In genomic region chr1:43293896-43294760, GRCh38 we compare ENCODE assay signal across 9 cellular contexts. TPM values are rescaled to one million over a fixed set of nuclear protein-coding genes. Genes with fewer than 3 reads are reported as not detected.
DNase-seq lines count a peak whose midpoint lies in the region; ATAC-seq and TF ChIP-seq lines count a peak whose summit lies in the region.
"Had no signal": no experiment of that assay in that cellular context is flagged by ENCODE, and none has a peak within 500 bp of the region (broad histone marks: within the 10 kb centered on the region; RNA-seq: fewer than 3 reads in every experiment).

No MANE protein-coding gene starts in this region.

- no peak for TF ChIP-seq CTCF in GM23338 (conservative IDR thresholded peaks at IDR 0.05; ENCODE audit: low read depth in 2 of 2)

- H3K9me3 Mint-ChIP-seq in activated CD8-positive, alpha-beta T cell treated with anti-CD3 and anti-CD28 coated beads, Interleukin-2, amount 10 ng/mL, durations not matched to agents 7 days and 5 days (ENCODE audit: insufficient read depth), result no peaks in the 10 kb centered on the region
- H3K9me3 Mint-ChIP-seq in GM23338, result no peaks in the 10 kb centered on the region
- H3K9me3 Mint-ChIP-seq: activated T-cell treated with anti-CD3 and anti-CD28 coated beads, Interleukin-2, amount 50 U/mL, for 72 hours; naive thymus-derived CD8-positive, alpha-beta T cell had no signal

- H3K9me2 ChIP-seq in GM23338 (ENCODE audit: insufficient read depth), result peaks cover 6% of the 10 kb centered on the region; the same call in 1 of the 2 replicates

- H3F3A ChIP-seq in GM23338 (replicated peaks; ENCODE audit: low read depth), result no peaks in the 10 kb centered on the region

- no peaks in the 10 kb centered on the region for H4K20me1 ChIP-seq in GM23338 (replicated peaks; ENCODE audit: insufficient read depth)
- H4K20me1 ChIP-seq: BLaER1 treated with 17β-estradiol and CSF1 and Interleukin-3, amounts not matched to agents 10 nM and 100 nM had no signal

- peak overlapping the region; percentile 67 for H3K27ac Mint-ChIP-seq in activated CD8-positive, alpha-beta T cell treated with anti-CD3 and anti-CD28 coated beads, Interleukin-2, amount 10 ng/mL, durations not matched to agents 7 days and 5 days
- H3K27ac Mint-ChIP-seq in GM23338, result no peak overlapping the region

- H3K27me3 ChIP-seq in ACC112 (ENCODE audit: insufficient read depth, low read length) (no peaks in the 10 kb centered on the region), GM23338 (ENCODE audit: insufficient read depth) (no peaks in the 10 kb centered on the region)
- H3K27me3 ChIP-seq: BLaER1 treated with 17β-estradiol and CSF1 and Interleukin-3, amounts not matched to agents 10 nM and 100 nM had no signal

- CTCF ChIA-PET in activated CD8-positive, alpha-beta T cell treated with anti-CD3 and anti-CD28 coated beads, Interleukin-2, amount 10 ng/mL, durations not matched to agents 7 days and 5 days (lab: Charles Lee), result interaction anchor here (1.0 to 1.2 kb wide), 2 partner anchors 67 to 221 kb away, joined by 3 read pairs; no protein-coding TSS in a partner anchor

- H3K4me1 ChIP-seq in ACC112 (ENCODE audit: control insufficient read depth, insufficient read depth, low read length, unreplicated experiment) (peaks cover 24% of the 10 kb centered on the region), GM23338 (ENCODE audit: insufficient read depth) (peaks cover 33% of the 10 kb centered on the region)

- H3K36me3 ChIP-seq in ACC112 (ENCODE audit: insufficient read depth, low read length) (no peaks in the 10 kb centered on the region), GM23338 (ENCODE audit: insufficient read depth) (no peaks in the 10 kb centered on the region)
- H3K36me3 ChIP-seq: BLaER1 treated with 17β-estradiol and CSF1 and Interleukin-3, amounts not matched to agents 10 nM and 100 nM had no signal

- H3K27ac ChIP-seq in ACC112 (ENCODE audit: low read depth, low read length), result peak overlapping the region; percentile 1; the same call in 1 of the 2 replicates
- no peak overlapping the region for H3K27ac ChIP-seq in GM23338 (ENCODE audit: low read depth)
- H3K27ac ChIP-seq: BLaER1 treated with 17β-estradiol and CSF1 and Interleukin-3, amounts not matched to agents 10 nM and 100 nM had no signal

- no peak for ATAC-seq in activated CD8-positive, alpha-beta T cell treated with anti-CD3 and anti-CD28 coated beads, Interleukin-2, amount 10 ng/mL, durations not matched to agents 7 days and 5 days
- ATAC-seq in GM23338, result no peak
- no peak for ATAC-seq in GM18520 (IDR thresholded peaks at IDR 0.05; ENCODE audit: unreplicated experiment)
- ATAC-seq: activated T-cell treated with anti-CD3 and anti-CD28 coated beads, Interleukin-2, amount 50 U/mL, for 72 hours; naive thymus-derived CD8-positive, alpha-beta T cell had no signal

- POLR2A ChIA-PET in activated CD8-positive, alpha-beta T cell treated with anti-CD3 and anti-CD28 coated beads, Interleukin-2, amount 10 ng/mL, durations not matched to agents 7 days and 5 days (lab: Charles Lee), result no interaction called here

- H2AFZ ChIP-seq in ACC112 (ENCODE audit: low read length, unreplicated experiment) (no peak overlapping the region), GM23338 (no peak overlapping the region)

- H3K4me1 Mint-ChIP-seq in activated CD8-positive, alpha-beta T cell treated with anti-CD3 and anti-CD28 coated beads, Interleukin-2, amount 10 ng/mL, durations not matched to agents 7 days and 5 days (ENCODE audit: low read depth), result peaks cover 24% of the 10 kb centered on the region
- peaks cover 33% of the 10 kb centered on the region for H3K4me1 Mint-ChIP-seq in GM23338

- H3K27me3 Mint-ChIP-seq in activated CD8-positive, alpha-beta T cell treated with anti-CD3 and anti-CD28 coated beads, Interleukin-2, amount 10 ng/mL, durations not matched to agents 7 days and 5 days (ENCODE audit: low read depth), result no peaks in the 10 kb centered on the region
- H3K27me3 Mint-ChIP-seq in GM23338 (ENCODE audit: insufficient read depth, low read depth, poor library complexity), result peaks cover 6% of the 10 kb centered on the region
- H3K27me3 Mint-ChIP-seq: naive thymus-derived CD8-positive, alpha-beta T cell had no signal

- H3K79me2 ChIP-seq in ACC112 (ENCODE audit: control insufficient read depth, insufficient read depth, low read length, unreplicated experiment) (no peaks in the 10 kb centered on the region), GM23338 (replicated peaks; ENCODE audit: insufficient read depth) (no peaks in the 10 kb centered on the region)

- no peak overlapping the region for H3K4me3 ChIP-seq in ACC112 (ENCODE audit: low read depth, low read length)
- no peak overlapping the region for H3K4me3 ChIP-seq in GM23338
- H3K4me3 ChIP-seq: BLaER1 treated with 17β-estradiol and CSF1 and Interleukin-3, amounts not matched to agents 10 nM and 100 nM had no signal

- H3K36me3 Mint-ChIP-seq in activated CD8-positive, alpha-beta T cell treated with anti-CD3 and anti-CD28 coated beads, Interleukin-2, amount 10 ng/mL, durations not matched to agents 7 days and 5 days (ENCODE audit: low read depth), result no peaks in the 10 kb centered on the region
- no peaks in the 10 kb centered on the region for H3K36me3 Mint-ChIP-seq in GM23338 (ENCODE audit: low read depth)
- H3K36me3 Mint-ChIP-seq: naive thymus-derived CD8-positive, alpha-beta T cell had no signal

- H3K4me2 ChIP-seq in GM23338, result no peak overlapping the region

- no peak overlapping the region for H3K4me3 Mint-ChIP-seq in activated CD8-positive, alpha-beta T cell treated with anti-CD3 and anti-CD28 coated beads, Interleukin-2, amount 10 ng/mL, durations not matched to agents 7 days and 5 days
- no peak overlapping the region for H3K4me3 Mint-ChIP-seq in GM23338
- H3K4me3 Mint-ChIP-seq: activated T-cell treated with anti-CD3 and anti-CD28 coated beads, Interleukin-2, amount 50 U/mL, for 72 hours; naive thymus-derived CD8-positive, alpha-beta T cell had no signal

- DNase-seq in activated CD8-positive, alpha-beta T cell treated with anti-CD3 and anti-CD28 coated beads, Interleukin-2, amount 10 ng/mL, durations not matched to agents 7 days and 5 days, result no peak
- DNase-seq in iris pigment epithelial cell (ENCODE audit: low read depth) (peak; percentile 68), NCI-H2196 (lab: John Stamatoyannopoulos, UW; ENCODE audit: unreplicated experiment) (no peak), GM23338 (ENCODE audit: low spot score) (no peak)
- DNase-seq: activated T-cell treated with anti-CD3 and anti-CD28 coated beads, Interleukin-2, amount 50 U/mL, for 72 hours; naive thymus-derived CD8-positive, alpha-beta T cell had no signal

TF ChIP-seq in GM23338, 12 proteins besides CTCF, POLR2A, EP300 and RAD21 (continues in another document):
- TF ChIP-seq CREB1 (CRISPR knock-in tag; IDR thresholded peaks at IDR 0.05; ENCODE audit: low read depth), result no peak
- TF ChIP-seq ZNF331 (CRISPR knock-in tag; IDR thresholded peaks at IDR 0.05; ENCODE audit: low read depth), result no peak
- no peak for TF ChIP-seq ZNF114 (CRISPR knock-in tag; IDR thresholded peaks at IDR 0.05)
- TF ChIP-seq EZH2phosphoT487 (IDR thresholded peaks at IDR 0.05; ENCODE audit: unreplicated experiment), result no peak
- no peak for TF ChIP-seq NANOG (IDR thresholded peaks at IDR 0.05; ENCODE audit: borderline replicate concordance)
- TF ChIP-seq REST (IDR thresholded peaks at IDR 0.05; ENCODE audit: unreplicated experiment), result no peak

RNA-seq across cellular contexts. Expression of gene TIE1, which starts 6.7 kb away (rescaled TPM):
- total RNA-seq in activated CD8-positive, alpha-beta T cell treated with anti-CD3 and anti-CD28 coated beads, Interleukin-2, amount 10 ng/mL, durations not matched to agents 7 days and 5 days, result 1 to 10 TPM in 1 of 2 experiments, under 1 TPM in 1; 0.53 to 1.3 TPM
- 1.5 and 2.3 TPM in 2 replicates for total RNA-seq in GM23338 (2014; rRNA removed; shearing (Covaris generic))
- 0.37 TPM in 2 replicates for polyA plus RNA-seq in GM23338 (2016; fragmentation: Nextera tagmentation; extraction: Ambion mirVana)
- total RNA-seq: naive thymus-derived CD8-positive, alpha-beta T cell had no signal
- polyA plus RNA-seq: naive thymus-derived CD8-positive, alpha-beta T cell had no signal

RNA-seq across cellular contexts. Expression of gene C1orf210, which starts 8.7 kb away (rescaled TPM):
- not detected for total RNA-seq in activated CD8-positive, alpha-beta T cell treated with anti-CD3 and anti-CD28 coated beads, Interleukin-2, amount 10 ng/mL, durations not matched to agents 7 days and 5 days
- 13.5 and 17.1 TPM in 2 replicates for total RNA-seq in GM23338 (2014; rRNA removed; shearing (Covaris generic))
- polyA plus RNA-seq in GM23338 (2016; fragmentation: Nextera tagmentation; extraction: Ambion mirVana), result 9.3 and 10.3 TPM in 2 replicates
- total RNA-seq: naive thymus-derived CD8-positive, alpha-beta T cell had no signal

RNA-seq across cellular contexts. Expression of gene TMEM125, which starts 24.3 kb away (rescaled TPM):
- not detected for total RNA-seq in activated CD8-positive, alpha-beta T cell treated with anti-CD3 and anti-CD28 coated beads, Interleukin-2, amount 10 ng/mL, durations not matched to agents 7 days and 5 days
- total RNA-seq in GM23338 (2014; rRNA removed; shearing (Covaris generic)), result 31.4 and 39.3 TPM in 2 replicates
- polyA plus RNA-seq in GM23338 (2016; fragmentation: Nextera tagmentation; extraction: Ambion mirVana), result 16.2 and 16.8 TPM in 2 replicates
- total RNA-seq: activated T-cell treated with anti-CD3 and anti-CD28 coated beads, Interleukin-2, amount 50 U/mL, for 72 hours; naive thymus-derived CD8-positive, alpha-beta T cell had no signal

RNA-seq across cellular contexts. Expression of gene MPL, which starts 43.5 kb away (rescaled TPM):
- total RNA-seq in activated CD8-positive, alpha-beta T cell treated with anti-CD3 and anti-CD28 coated beads, Interleukin-2, amount 10 ng/mL, durations not matched to agents 7 days and 5 days, result not detected
- not detected in 2 replicates for total RNA-seq in GM23338 (2014; rRNA removed; shearing (Covaris generic))
- polyA plus RNA-seq in GM23338 (2016; fragmentation: Nextera tagmentation; extraction: Ambion mirVana), result 0.54 TPM in 1 of 2 replicates, not detected in the other
- total RNA-seq: activated T-cell treated with anti-CD3 and anti-CD28 coated beads, Interleukin-2, amount 50 U/mL, for 72 hours; naive thymus-derived CD8-positive, alpha-beta T cell had no signal
- polyA plus RNA-seq: naive thymus-derived CD8-positive, alpha-beta T cell had no signal

Comparison
In these comparisons a context has a peak if more than half of its experiments do, and no peak if none do; other contexts are left out.
1. RNA of gene C1orf210, which starts 8.7 kb away (total RNA-seq): 13.5 to 17.1 TPM in GM23338; not detected in activated CD8-positive, alpha-beta T cell treated with anti-CD3 and anti-CD28 coated beads, Interleukin-2, amount 10 ng/mL, durations not matched to agents 7 days and 5 days; every median in the first group is over 10 times any median in the second.
2. RNA of gene TMEM125, which starts 24.3 kb away (total RNA-seq): 31.4 to 39.3 TPM in GM23338; not detected in activated CD8-positive, alpha-beta T cell treated with anti-CD3 and anti-CD28 coated beads, Interleukin-2, amount 10 ng/mL, durations not matched to agents 7 days and 5 days; every median in the first group is over 10 times any median in the second.